In the genomic region with DNA sequence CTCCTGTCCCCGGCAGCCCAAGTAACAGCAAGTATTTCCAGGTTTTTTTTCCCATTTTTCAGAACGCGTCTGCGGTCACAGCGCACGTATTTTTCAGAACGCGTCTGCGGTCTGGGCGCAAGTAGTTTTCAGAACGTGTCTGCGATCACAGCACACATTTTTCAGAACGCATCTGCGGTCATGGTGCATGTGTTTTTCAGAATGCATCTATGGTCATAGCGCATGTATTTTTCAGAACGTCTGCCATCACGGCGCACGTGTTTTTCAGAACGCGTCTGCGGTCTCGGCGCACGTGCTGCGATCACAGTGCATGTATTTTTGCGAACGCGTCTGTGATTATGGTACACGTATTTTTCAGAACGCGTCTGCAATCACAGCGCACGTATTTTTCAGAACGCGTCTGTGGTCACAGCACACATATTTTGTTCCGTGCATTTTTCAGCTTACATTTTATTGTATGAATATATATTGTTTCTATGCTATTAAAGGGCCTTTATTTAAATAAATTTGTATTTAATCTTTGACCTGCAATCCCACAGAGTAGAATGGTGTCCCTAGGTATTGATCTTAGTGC, we compare ENCODE assay signal across 20 cellular contexts. TPM values are rescaled to one million over a fixed set of nuclear protein-coding genes. Genes with fewer than 3 reads are reported as not detected.
"Had no signal": no experiment of that assay in that cellular context is flagged by ENCODE, and none has a peak within 500 bp of the region (broad histone marks: within the 10 kb centered on the region; RNA-seq: fewer than 3 reads in every experiment).

No MANE protein-coding gene starts in this region.

- ATAC-seq: activated naive CD8-positive, alpha-beta T cell treated with anti-CD3 and anti-CD28 coated beads, Interleukin-2, amount 50 U/mL, for 24 hours; left colon; SK-N-SH treated with all-trans-retinoic acid at 6 μM for 48 hours had no signal

- H3K27ac Mint-ChIP-seq: activated CD4-positive, alpha-beta T cell treated with anti-CD3 and anti-CD28 coated beads, Interleukin-2, amount 10 ng/mL, durations not matched to agents 7 days and 5 days; activated naive CD8-positive, alpha-beta T cell treated with anti-CD3 and anti-CD28 coated beads, Interleukin-2, amount 50 U/mL, for 24 hours had no signal

- H3K36me3 ChIP-seq: breast epithelium had no signal

- FAIRE-seq: small intestine had no signal

- H3K4me3 ChIP-seq: ascending aorta, breast epithelium had no signal

- H3K9me3 ChIP-seq: ascending aorta, breast epithelium had no signal

- DNase-seq: activated CD4-positive, alpha-beta T cell treated with anti-CD3 and anti-CD28 coated beads, Interleukin-2, amount 10 ng/mL, durations not matched to agents 7 days and 5 days; activated naive CD4-positive, alpha-beta T cell treated with Interleukin-2 at 50 U/mL for 16 hours; activated naive CD8-positive, alpha-beta T cell treated with anti-CD3 and anti-CD28 coated beads, Interleukin-2, amount 50 U/mL, for 24 hours; activated T-cell treated with anti-CD3 and anti-CD28 coated beads for 4 hours; mammary epithelial cell; naive B cell; small intestine; stimulated activated CD4-positive, alpha-beta T cell treated with anti-CD3 and anti-CD28 coated beads, Interleukin-4, amount 100 ng/mL, for 24 hours; stimulated activated naive CD4-positive, alpha-beta T cell; T-helper 1 cell; trophoblast cell had no signal

- H3K27ac ChIP-seq: ascending aorta, breast epithelium had no signal

- H3K4me3 Mint-ChIP-seq: activated CD4-positive, alpha-beta T cell treated with anti-CD3 and anti-CD28 coated beads, Interleukin-2, amount 10 ng/mL, durations not matched to agents 7 days and 5 days; activated naive CD8-positive, alpha-beta T cell treated with anti-CD3 and anti-CD28 coated beads, Interleukin-2, amount 50 U/mL, for 24 hours; naive B cell had no signal

- H3K4me1 ChIP-seq: ascending aorta, breast epithelium had no signal

- H3K27me3 ChIP-seq: ascending aorta, breast epithelium had no signal

- H3K27me3 Mint-ChIP-seq: activated CD4-positive, alpha-beta T cell treated with anti-CD3 and anti-CD28 coated beads, Interleukin-2, amount 10 ng/mL, durations not matched to agents 7 days and 5 days; activated naive CD8-positive, alpha-beta T cell treated with anti-CD3 and anti-CD28 coated beads, Interleukin-2, amount 50 U/mL, for 24 hours; naive B cell had no signal

- H3K9me3 Mint-ChIP-seq: activated CD4-positive, alpha-beta T cell treated with anti-CD3 and anti-CD28 coated beads, Interleukin-2, amount 10 ng/mL, durations not matched to agents 7 days and 5 days; activated naive CD8-positive, alpha-beta T cell treated with anti-CD3 and anti-CD28 coated beads, Interleukin-2, amount 50 U/mL, for 24 hours; naive B cell had no signal

RNA-seq across cellular contexts. Expression of a gene that starts 19.7 kb away (rescaled TPM):
- total RNA-seq: activated CD4-positive, alpha-beta T cell treated with anti-CD3 and anti-CD28 coated beads, Interleukin-2, amount 10 ng/mL, durations not matched to agents 7 days and 5 days; activated CD8-positive, alpha-beta memory T cell treated with anti-CD3 and anti-CD28 coated beads for 36 hours; ascending aorta; breast epithelium; cerebellum; dermis microvascular lymphatic vessel endothelial cell; left colon; mammary epithelial cell; mononuclear cell had no signal
- polyA plus RNA-seq: mammary epithelial cell had no signal

RNA-seq across cellular contexts. Expression of a gene that starts 28.8 kb away (rescaled TPM):
- total RNA-seq: ascending aorta, breast epithelium, dermis microvascular lymphatic vessel endothelial cell, mononuclear cell had no signal
- polyA plus RNA-seq: esophagus, mammary epithelial cell had no signal
